1 cellular context compared by ENCODE assay signal in the genomic region with DNA sequence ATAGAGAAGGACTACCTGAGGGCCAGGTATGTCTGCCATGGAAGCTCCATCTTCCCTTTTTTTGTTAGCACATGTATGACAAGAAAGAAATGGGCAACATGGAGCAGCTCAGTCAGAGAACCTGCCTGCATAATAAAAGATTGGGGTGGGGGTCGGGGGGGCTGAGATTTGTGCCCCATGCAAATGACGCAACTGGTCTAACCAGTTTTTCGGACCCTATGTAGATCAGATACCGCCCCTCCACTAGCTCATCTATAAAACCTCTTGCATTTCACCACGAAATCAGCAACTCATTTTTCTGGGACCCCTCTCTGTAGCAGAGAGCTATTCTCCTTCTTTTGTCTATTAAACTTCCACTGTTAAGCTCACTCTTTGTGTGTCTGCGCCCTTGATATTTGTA.
TF ChIP-seq lines count a peak whose summit lies in the region.

No MANE protein-coding gene starts in this region.

TF ChIP-seq in GM23338, 12 proteins besides CTCF, POLR2A, EP300 and RAD21 (continued from another document):
- TF ChIP-seq, protein P1, sequence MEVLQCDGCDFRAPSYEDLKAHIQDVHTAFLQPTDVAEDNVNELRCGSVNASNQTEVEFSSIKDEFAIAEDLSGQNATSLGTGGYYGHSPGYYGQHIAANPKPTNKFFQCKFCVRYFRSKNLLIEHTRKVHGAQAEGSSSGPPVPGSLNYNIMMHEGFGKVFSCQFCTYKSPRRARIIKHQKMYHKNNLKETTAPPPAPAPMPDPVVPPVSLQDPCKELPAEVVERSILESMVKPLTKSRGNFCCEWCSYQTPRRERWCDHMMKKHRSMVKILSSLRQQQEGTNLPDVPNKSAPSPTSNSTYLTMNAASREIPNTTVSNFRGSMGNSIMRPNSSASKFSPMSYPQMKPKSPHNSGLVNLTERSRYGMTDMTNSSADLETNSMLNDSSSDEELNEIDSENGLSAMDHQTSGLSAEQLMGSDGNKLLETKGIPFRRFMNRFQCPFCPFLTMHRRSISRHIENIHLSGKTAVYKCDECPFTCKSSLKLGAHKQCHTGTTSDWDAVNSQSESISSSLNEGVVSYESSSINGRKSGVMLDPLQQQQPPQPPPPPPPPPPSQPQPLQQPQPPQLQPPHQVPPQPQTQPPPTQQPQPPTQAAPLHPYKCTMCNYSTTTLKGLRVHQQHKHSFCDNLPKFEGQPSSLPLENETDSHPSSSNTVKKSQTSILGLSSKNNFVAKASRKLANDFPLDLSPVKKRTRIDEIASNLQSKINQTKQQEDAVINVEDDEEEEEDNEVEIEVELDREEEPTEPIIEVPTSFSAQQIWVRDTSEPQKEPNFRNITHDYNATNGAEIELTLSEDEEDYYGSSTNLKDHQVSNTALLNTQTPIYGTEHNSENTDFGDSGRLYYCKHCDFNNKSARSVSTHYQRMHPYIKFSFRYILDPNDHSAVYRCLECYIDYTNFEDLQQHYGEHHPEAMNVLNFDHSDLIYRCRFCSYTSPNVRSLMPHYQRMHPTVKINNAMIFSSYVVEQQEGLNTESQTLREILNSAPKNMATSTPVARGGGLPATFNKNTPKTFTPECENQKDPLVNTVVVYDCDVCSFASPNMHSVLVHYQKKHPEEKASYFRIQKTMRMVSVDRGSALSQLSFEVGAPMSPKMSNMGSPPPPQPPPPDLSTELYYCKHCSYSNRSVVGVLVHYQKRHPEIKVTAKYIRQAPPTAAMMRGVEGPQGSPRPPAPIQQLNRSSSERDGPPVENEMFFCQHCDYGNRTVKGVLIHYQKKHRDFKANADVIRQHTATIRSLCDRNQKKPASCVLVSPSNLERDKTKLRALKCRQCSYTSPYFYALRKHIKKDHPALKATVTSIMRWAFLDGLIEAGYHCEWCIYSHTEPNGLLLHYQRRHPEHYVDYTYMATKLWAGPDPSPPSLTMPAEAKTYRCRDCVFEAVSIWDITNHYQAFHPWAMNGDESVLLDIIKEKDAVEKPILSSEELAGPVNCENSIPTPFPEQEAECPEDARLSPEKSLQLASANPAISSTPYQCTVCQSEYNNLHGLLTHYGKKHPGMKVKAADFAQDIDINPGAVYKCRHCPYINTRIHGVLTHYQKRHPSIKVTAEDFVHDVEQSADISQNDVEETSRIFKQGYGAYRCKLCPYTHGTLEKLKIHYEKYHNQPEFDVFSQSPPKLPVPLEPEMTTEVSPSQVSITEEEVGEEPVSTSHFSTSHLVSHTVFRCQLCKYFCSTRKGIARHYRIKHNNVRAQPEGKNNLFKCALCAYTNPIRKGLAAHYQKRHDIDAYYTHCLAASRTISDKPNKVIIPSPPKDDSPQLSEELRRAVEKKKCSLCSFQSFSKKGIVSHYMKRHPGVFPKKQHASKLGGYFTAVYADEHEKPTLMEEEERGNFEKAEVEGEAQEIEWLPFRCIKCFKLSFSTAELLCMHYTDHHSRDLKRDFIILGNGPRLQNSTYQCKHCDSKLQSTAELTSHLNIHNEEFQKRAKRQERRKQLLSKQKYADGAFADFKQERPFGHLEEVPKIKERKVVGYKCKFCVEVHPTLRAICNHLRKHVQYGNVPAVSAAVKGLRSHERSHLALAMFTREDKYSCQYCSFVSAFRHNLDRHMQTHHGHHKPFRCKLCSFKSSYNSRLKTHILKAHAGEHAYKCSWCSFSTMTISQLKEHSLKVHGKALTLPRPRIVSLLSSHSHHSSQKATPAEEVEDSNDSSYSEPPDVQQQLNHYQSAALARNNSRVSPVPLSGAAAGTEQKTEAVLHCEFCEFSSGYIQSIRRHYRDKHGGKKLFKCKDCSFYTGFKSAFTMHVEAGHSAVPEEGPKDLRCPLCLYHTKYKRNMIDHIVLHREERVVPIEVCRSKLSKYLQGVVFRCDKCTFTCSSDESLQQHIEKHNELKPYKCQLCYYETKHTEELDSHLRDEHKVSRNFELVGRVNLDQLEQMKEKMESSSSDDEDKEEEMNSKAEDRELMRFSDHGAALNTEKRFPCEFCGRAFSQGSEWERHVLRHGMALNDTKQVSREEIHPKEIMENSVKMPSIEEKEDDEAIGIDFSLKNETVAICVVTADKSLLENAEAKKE (CRISPR knock-in tag; IDR thresholded peaks at IDR 0.05), result no peak
- TF ChIP-seq ZNF331 (CRISPR knock-in tag; IDR thresholded peaks at IDR 0.05; ENCODE audit: low read depth), result no peak
- no peak for TF ChIP-seq ZNF114 (CRISPR knock-in tag; IDR thresholded peaks at IDR 0.05)
- TF ChIP-seq, protein P2, sequence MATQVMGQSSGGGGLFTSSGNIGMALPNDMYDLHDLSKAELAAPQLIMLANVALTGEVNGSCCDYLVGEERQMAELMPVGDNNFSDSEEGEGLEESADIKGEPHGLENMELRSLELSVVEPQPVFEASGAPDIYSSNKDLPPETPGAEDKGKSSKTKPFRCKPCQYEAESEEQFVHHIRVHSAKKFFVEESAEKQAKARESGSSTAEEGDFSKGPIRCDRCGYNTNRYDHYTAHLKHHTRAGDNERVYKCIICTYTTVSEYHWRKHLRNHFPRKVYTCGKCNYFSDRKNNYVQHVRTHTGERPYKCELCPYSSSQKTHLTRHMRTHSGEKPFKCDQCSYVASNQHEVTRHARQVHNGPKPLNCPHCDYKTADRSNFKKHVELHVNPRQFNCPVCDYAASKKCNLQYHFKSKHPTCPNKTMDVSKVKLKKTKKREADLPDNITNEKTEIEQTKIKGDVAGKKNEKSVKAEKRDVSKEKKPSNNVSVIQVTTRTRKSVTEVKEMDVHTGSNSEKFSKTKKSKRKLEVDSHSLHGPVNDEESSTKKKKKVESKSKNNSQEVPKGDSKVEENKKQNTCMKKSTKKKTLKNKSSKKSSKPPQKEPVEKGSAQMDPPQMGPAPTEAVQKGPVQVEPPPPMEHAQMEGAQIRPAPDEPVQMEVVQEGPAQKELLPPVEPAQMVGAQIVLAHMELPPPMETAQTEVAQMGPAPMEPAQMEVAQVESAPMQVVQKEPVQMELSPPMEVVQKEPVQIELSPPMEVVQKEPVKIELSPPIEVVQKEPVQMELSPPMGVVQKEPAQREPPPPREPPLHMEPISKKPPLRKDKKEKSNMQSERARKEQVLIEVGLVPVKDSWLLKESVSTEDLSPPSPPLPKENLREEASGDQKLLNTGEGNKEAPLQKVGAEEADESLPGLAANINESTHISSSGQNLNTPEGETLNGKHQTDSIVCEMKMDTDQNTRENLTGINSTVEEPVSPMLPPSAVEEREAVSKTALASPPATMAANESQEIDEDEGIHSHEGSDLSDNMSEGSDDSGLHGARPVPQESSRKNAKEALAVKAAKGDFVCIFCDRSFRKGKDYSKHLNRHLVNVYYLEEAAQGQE (IDR thresholded peaks at IDR 0.05; ENCODE audit: unreplicated experiment), result no peak
- no peak for TF ChIP-seq EZH2 (IDR thresholded peaks at IDR 0.05; ENCODE audit: low read depth, unreplicated experiment)
- no peak for TF ChIP-seq JUNB (IDR thresholded peaks at IDR 0.05; ENCODE audit: unreplicated experiment)
- TF ChIP-seq STAT1 (IDR thresholded peaks at IDR 0.05; ENCODE audit: unreplicated experiment), result no peak
- TF ChIP-seq NANOG (IDR thresholded peaks at IDR 0.05; ENCODE audit: borderline replicate concordance), result no peak
- no peak for TF ChIP-seq POLR2AphosphoS5 (IDR thresholded peaks at IDR 0.05; ENCODE audit: low read depth)
- TF ChIP-seq, protein P3, sequence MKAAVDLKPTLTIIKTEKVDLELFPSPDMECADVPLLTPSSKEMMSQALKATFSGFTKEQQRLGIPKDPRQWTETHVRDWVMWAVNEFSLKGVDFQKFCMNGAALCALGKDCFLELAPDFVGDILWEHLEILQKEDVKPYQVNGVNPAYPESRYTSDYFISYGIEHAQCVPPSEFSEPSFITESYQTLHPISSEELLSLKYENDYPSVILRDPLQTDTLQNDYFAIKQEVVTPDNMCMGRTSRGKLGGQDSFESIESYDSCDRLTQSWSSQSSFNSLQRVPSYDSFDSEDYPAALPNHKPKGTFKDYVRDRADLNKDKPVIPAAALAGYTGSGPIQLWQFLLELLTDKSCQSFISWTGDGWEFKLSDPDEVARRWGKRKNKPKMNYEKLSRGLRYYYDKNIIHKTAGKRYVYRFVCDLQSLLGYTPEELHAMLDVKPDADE (IDR thresholded peaks at IDR 0.05), result no peak
TF ChIP-seq in GM23338: peak in this region for 0.
